ENCODE assay signal across 1 cellular context in the genomic region with DNA sequence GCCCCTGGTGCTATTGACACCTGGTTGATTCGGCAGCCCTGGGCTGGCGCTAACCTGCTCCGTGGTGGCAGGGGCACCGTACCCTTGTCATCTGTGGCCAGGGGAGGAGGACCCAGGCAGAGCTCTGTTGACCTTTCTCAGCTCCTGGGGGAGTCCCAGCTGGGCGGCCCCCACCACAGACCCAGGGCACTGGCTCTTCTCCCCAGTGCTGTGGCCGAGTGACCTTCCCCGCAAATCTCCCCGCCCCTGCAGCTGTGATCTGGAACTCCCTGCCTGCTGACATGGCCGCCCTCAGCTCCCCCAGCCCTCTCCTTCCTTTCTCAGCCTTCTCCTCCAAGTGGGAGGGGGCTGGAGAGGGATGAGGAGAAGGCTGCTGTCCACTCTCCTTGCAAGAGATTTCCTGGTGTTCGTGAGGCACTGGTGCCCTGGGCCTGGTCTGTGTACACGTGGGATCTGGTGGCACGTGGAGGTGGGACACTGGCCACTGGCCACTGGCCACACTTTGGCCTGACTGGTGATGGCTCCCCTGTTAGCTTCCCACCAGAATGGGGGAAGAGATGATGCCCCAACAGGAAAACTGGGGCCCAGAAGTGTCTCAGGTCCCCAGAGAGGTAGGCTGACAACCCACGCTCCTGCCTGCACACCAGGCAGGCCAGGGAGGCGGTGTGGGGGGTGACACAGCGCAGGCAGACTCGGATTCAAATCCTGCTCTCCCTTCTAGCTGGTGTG.
TF ChIP-seq lines count a peak whose summit lies in the region.

No MANE protein-coding gene starts in this region.

TF ChIP-seq in SK-N-SH, 30 proteins besides CTCF, POLR2A, EP300 and RAD21 (continued from another document):
- TF ChIP-seq, protein P1, sequence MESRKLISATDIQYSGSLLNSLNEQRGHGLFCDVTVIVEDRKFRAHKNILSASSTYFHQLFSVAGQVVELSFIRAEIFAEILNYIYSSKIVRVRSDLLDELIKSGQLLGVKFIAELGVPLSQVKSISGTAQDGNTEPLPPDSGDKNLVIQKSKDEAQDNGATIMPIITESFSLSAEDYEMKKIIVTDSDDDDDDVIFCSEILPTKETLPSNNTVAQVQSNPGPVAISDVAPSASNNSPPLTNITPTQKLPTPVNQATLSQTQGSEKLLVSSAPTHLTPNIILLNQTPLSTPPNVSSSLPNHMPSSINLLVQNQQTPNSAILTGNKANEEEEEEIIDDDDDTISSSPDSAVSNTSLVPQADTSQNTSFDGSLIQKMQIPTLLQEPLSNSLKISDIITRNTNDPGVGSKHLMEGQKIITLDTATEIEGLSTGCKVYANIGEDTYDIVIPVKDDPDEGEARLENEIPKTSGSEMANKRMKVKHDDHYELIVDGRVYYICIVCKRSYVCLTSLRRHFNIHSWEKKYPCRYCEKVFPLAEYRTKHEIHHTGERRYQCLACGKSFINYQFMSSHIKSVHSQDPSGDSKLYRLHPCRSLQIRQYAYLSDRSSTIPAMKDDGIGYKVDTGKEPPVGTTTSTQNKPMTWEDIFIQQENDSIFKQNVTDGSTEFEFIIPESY (IDR thresholded peaks at IDR 0.05; ENCODE audit: borderline replicate concordance, low read depth), result no peak
- TF ChIP-seq RXRA (IDR thresholded peaks at IDR 0.05; ENCODE audit: borderline replicate concordance, low read depth) (no peak), MEF2A (IDR thresholded peaks at IDR 0.05; ENCODE audit: borderline replicate concordance, low read depth) (no peak), NFIC (IDR thresholded peaks at IDR 0.05; ENCODE audit: borderline replicate concordance) (no peak), TEAD4 (IDR thresholded peaks at IDR 0.05; ENCODE audit: borderline replicate concordance, insufficient read depth) (no peak), SMC3 (IDR thresholded peaks at IDR 0.05; ENCODE audit: low read depth, low read length) (no peak), RCOR1 (IDR thresholded peaks at IDR 0.05; ENCODE audit: low read length) (no peak), MXI1 (IDR thresholded peaks at IDR 0.05; ENCODE audit: low read depth, low read length) (no peak), ELF1 (IDR thresholded peaks at IDR 0.05) (no peak), GABPA (IDR thresholded peaks at IDR 0.05; ENCODE audit: low read depth) (no peak), FOSL2 (IDR thresholded peaks at IDR 0.05; ENCODE audit: borderline replicate concordance, low read depth) (no peak)
